19 cellular contexts compared by ENCODE assay signal in the genomic region with DNA sequence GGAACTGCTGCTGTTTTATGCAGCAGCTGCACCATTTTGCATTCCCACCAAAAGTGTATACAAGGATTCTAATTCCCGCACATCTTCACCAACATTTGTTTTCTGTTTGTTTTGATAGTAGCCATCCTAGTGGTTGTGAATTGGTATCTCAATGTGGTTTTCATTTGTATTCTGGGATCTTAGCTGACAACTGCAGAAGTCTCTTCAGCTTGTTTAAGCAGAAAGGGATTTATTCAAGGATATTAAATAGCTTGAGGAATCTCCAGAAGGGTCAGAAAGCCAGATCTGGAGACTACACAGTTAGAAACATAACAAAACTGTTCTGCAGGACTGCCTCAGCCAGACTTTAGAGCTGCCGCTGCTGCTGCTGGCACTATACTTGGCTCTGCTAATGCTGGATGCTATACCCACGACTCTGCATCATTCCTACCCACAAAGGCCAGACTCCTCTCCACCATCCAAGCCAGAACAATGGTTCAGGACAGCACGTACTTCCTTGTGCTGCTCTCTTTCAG.
"Had no signal": no experiment of that assay in that cellular context is flagged by ENCODE, and none has a peak within 500 bp of the region (broad histone marks: within the 10 kb centered on the region; RNA-seq: fewer than 3 reads in every experiment).

No MANE protein-coding gene starts in this region.

- DNase-seq: effector CD4-positive, alpha-beta T cell; foreskin melanocyte; head of caudate nucleus; kidney; left cardiac atrium; left ventricle myocardium inferior; lower lobe of right lung; midbrain; naive thymus-derived CD4-positive, alpha-beta T cell; psoas muscle; stimulated activated CD4-positive, alpha-beta T cell treated with anti-CD3 and anti-CD28 coated beads, Interleukin-2, amount 100 ng/mL, for 48 hours; stimulated activated naive CD8-positive, alpha-beta T cell treated with anti-CD3 and anti-CD28 coated beads, Interleukin-15, Interleukin-2, amounts not matched to agents 100 U/mL and 50 U/mL, for 24 hours; thyroid gland had no signal

- H3K79me2 ChIP-seq: hepatocyte had no signal

- H3K27ac ChIP-seq: coronary artery, hepatocyte, left ventricle myocardium inferior, lower lobe of right lung, neutrophil, psoas muscle, suprapubic skin, thyroid gland had no signal

- H3K9me3 ChIP-seq: left ventricle myocardium inferior, lower lobe of right lung, neutrophil, psoas muscle, suprapubic skin, thyroid gland had no signal

- ATAC-seq: esophagus mucosa; left cardiac atrium; lower lobe of right lung; naive thymus-derived CD4-positive, alpha-beta T cell; psoas muscle; stimulated activated naive CD8-positive, alpha-beta T cell treated with anti-CD3 and anti-CD28 coated beads, Interleukin-15, Interleukin-2, amounts not matched to agents 100 U/mL and 50 U/mL, for 24 hours had no signal

- H3K4me3 ChIP-seq: coronary artery, hepatocyte, left ventricle myocardium inferior, lower lobe of right lung, psoas muscle, smooth muscle cell, suprapubic skin, thyroid gland had no signal

- H3K27me3 ChIP-seq: hepatocyte, neutrophil, suprapubic skin, thyroid gland had no signal

- H2AFZ ChIP-seq: hepatocyte had no signal

- H3K4me2 ChIP-seq: hepatocyte had no signal

- H3K36me3 ChIP-seq: lower lobe of right lung, neutrophil, suprapubic skin, thyroid gland had no signal

- H3K4me1 ChIP-seq: lower lobe of right lung, psoas muscle, thyroid gland had no signal
